In genomic region chr22:38135133-38135706, GRCh38 we compare ENCODE assay signal across 12 cellular contexts. TPM values are rescaled to one million over a fixed set of nuclear protein-coding genes. Genes with fewer than 3 reads are reported as not detected.
A peak's percentile ranks its signal among the peaks of the same experiment; 100 is the strongest.
DNase-seq lines count a peak whose midpoint lies in the region; FAIRE-seq and TF ChIP-seq lines count a peak whose summit lies in the region.
"Had no signal": no experiment of that assay in that cellular context is flagged by ENCODE, and none has a peak within 500 bp of the region (broad histone marks: within the 10 kb centered on the region; RNA-seq: fewer than 3 reads in every experiment).

No MANE protein-coding gene starts in this region.

- no peaks in the 10 kb centered on the region for H4K20me1 ChIP-seq in fibroblast of lung (ENCODE audit: control insufficient read depth, extremely low read depth, insufficient read depth, low read length)

- H3K9ac ChIP-seq in fibroblast of lung (ENCODE audit: insufficient read depth, low read length) = no peak overlapping the region

- no peaks in the 10 kb centered on the region for H3K79me2 ChIP-seq in fibroblast of lung (ENCODE audit: control insufficient read depth, insufficient read depth, low read length)

- TF ChIP-seq POLR2A in H54 (IDR thresholded peaks at IDR 0.05; ENCODE audit: low read depth, low read length) (no peak), sigmoid colon (IDR thresholded peaks at IDR 0.05) (no peak)

- WGBS in sigmoid colon, 2 donors = 90 to 92% methylated on average over 4 of the region's 4 CpGs

- peak; percentile 65 for DNase-seq in H54 (ENCODE audit: insufficient read length, low spot score)
- DNase-seq in RCC 7860 (ENCODE audit: low spot score) = peak; percentile 75
- DNase-seq in fibroblast of lung (ENCODE audit: low read depth in 2 of 2) = peak; percentile 72 to 86
- DNase-seq in sigmoid colon = peak; percentile 37
- DNase-seq in activated CD4-positive, alpha-beta T cell treated with anti-CD3 and anti-CD28 coated beads, Interleukin-2, amount 50 U/mL, for 48 hours = no peak
- DNase-seq in stimulated activated naive CD4-positive, alpha-beta T cell (lab: John Stamatoyannopoulos, UW) = no peak
- no peak for DNase-seq in activated naive CD4-positive, alpha-beta T cell treated with anti-CD3 and anti-CD28 coated beads, Interleukin-2, amount 50 U/mL, for 16 hours
- DNase-seq: activated gamma-delta T cell treated with Interleukin-2 at 50 U/mL for 16 hours, NCI-H1105, T-cell had no signal

- FAIRE-seq in H54 (lab: Jason Lieb, UNC) = peak; percentile 92
- FAIRE-seq in RCC 7860 (lab: Jason Lieb, UNC) = peak; percentile 74

- H3K36me3 ChIP-seq in fibroblast of lung (ENCODE audit: control insufficient read depth, insufficient read depth, low read length) = no peaks in the 10 kb centered on the region
- peaks cover 0 to 38% (median 3%) of the 10 kb centered on the region in 4 donors for H3K36me3 ChIP-seq in sigmoid colon
- H3K36me3 ChIP-seq: right atrium auricular region had no signal

- H3K9me3 ChIP-seq in fibroblast of lung (ENCODE audit: control insufficient read depth, insufficient read depth, low read depth, low read length) (no peaks in the 10 kb centered on the region), sigmoid colon (no peaks in the 10 kb centered on the region)
- H3K9me3 ChIP-seq: right atrium auricular region, suprapubic skin had no signal

- peaks cover 9% of the 10 kb centered on the region for H3K4me1 ChIP-seq in fibroblast of lung (ENCODE audit: control insufficient read depth, extremely low read depth, insufficient read depth, low read length)
- H3K4me1 ChIP-seq in sigmoid colon = peaks cover 0 to 3% (median 0%) of the 10 kb centered on the region in 4 donors
- H3K4me1 ChIP-seq: right atrium auricular region, suprapubic skin had no signal

- no peak overlapping the region for H3K4me3 ChIP-seq in fibroblast of lung (replicated peaks in 1 of 4; ENCODE audit: control extremely low read depth in 1 of 4, insufficient read depth in 1 of 4, low read depth in 3 of 4, low read length in 4 of 4)
- no peak overlapping the region for H3K4me3 ChIP-seq in sigmoid colon
- H3K4me3 ChIP-seq: right atrium auricular region, suprapubic skin had no signal

- no peak for TF ChIP-seq CTCF in fibroblast of lung (conservative IDR thresholded peaks at IDR 0.05 in 1 of 2, IDR thresholded peaks at IDR 0.05 in 1 of 2; ENCODE audit: low read depth in 1 of 2, low read length in 2 of 2)
- no peak for TF ChIP-seq CTCF in sigmoid colon (IDR thresholded peaks at IDR 0.05)

- H3K27me3 ChIP-seq in fibroblast of lung (ENCODE audit: control insufficient read depth, insufficient read depth, low read length) = no peaks in the 10 kb centered on the region
- no peaks in the 10 kb centered on the region for H3K27me3 ChIP-seq in sigmoid colon
- H3K27me3 ChIP-seq: right atrium auricular region, suprapubic skin had no signal

- no peak for TF ChIP-seq EP300 in sigmoid colon (IDR thresholded peaks at IDR 0.05)

- intact Hi-C loops in sigmoid colon (cut with DNase I) = no loop called here

- no peak overlapping the region for H2AFZ ChIP-seq in fibroblast of lung (ENCODE audit: low read length)

- H3K4me2 ChIP-seq in fibroblast of lung (ENCODE audit: extremely low read depth, insufficient read depth, low read length) = no peak overlapping the region

- H3K27ac ChIP-seq in fibroblast of lung (ENCODE audit: insufficient read depth, low read length) (peak overlapping the region; percentile 1), sigmoid colon (no peak overlapping the region)
- H3K27ac ChIP-seq: right atrium auricular region, suprapubic skin had no signal

RNA-seq across cellular contexts. Expression of gene BAIAP2L2, which starts 24.7 kb away (rescaled TPM):
- total RNA-seq in fibroblast of lung = 0.26 and 0.83 TPM in 2 replicates
- polyA plus RNA-seq in fibroblast of lung = 0.16 and 0.77 TPM in 2 replicates
- 0.24 and 2.1 TPM in 2 replicates for polyA plus RNA-seq in fibroblast of lung (2012)
- 1.4 TPM in 1 of 2 replicates, not detected in the other for polyA minus RNA-seq in fibroblast of lung (ENCODE audit: low replicate concordance)
- total RNA-seq in sigmoid colon = under 1 TPM; 0.16 to 0.71 (median 0.27) TPM
- polyA plus RNA-seq in sigmoid colon = 10 to 100 TPM; 25.8 to 48.7 (median 34.7) TPM

RNA-seq across cellular contexts. Expression of gene PLA2G6, which starts 46.4 kb away (rescaled TPM):
- total RNA-seq in fibroblast of lung = 24.9 and 29.9 TPM in 2 replicates
- polyA plus RNA-seq in fibroblast of lung = 4.4 and 4.8 TPM in 2 replicates
- polyA plus RNA-seq in fibroblast of lung (2012) = 3.2 and 5.1 TPM in 2 replicates
- 24.8 and 39.5 TPM in 2 replicates for polyA minus RNA-seq in fibroblast of lung (ENCODE audit: low replicate concordance)
- total RNA-seq in sigmoid colon = 10 to 100 TPM; 10.7 to 36.2 (median 26.5) TPM
- polyA plus RNA-seq in sigmoid colon = 10 to 100 TPM in 1 of 3 donors, 1 to 10 TPM in 2; 6.6 to 21.1 (median 8.6) TPM

RNA-seq across cellular contexts. Expression of gene SLC16A8, which starts 51.2 kb away (rescaled TPM):
- total RNA-seq in fibroblast of lung (under 0.01 and 0.26 TPM in 2 replicates), sigmoid colon (under 1 TPM in 2 of 4 donors, not detected in 2; 0.55 to 0.71 TPM)
- polyA plus RNA-seq in fibroblast of lung (not detected in 2 replicates), sigmoid colon (under 1 TPM in 1 of 3 donors, not detected in 2; 0.20 TPM)
- 0.13 TPM in 1 of 2 replicates, not detected in the other for polyA plus RNA-seq in fibroblast of lung (2012)
- polyA minus RNA-seq in fibroblast of lung (ENCODE audit: low replicate concordance) = not detected in 2 replicates
- total RNA-seq: suprapubic skin had no signal

Comparison
In these comparisons a context has a peak if more than half of its experiments do, and no peak if none do; other contexts are left out.
1. DNase-seq: peak in H54 (single experiment), RCC 7860 (single experiment), fibroblast of lung (2 of 2) and sigmoid colon (single experiment); none in activated CD4-positive, alpha-beta T cell treated with anti-CD3 and anti-CD28 coated beads, Interleukin-2, amount 50 U/mL, for 48 hours (0 of 2), stimulated activated naive CD4-positive, alpha-beta T cell (0 of 6) and activated naive CD4-positive, alpha-beta T cell treated with anti-CD3 and anti-CD28 coated beads, Interleukin-2, amount 50 U/mL, for 16 hours (single experiment).